Comparison of ENCODE assay signal across 18 cellular contexts in genomic region chr2:235613671-235614070, GRCh38.
DNase-seq lines count a peak whose midpoint lies in the region; ATAC-seq and TF ChIP-seq lines count a peak whose summit lies in the region.
"Had no signal": no experiment of that assay in that cellular context is flagged by ENCODE, and none has a peak within 500 bp of the region (broad histone marks: within the 10 kb centered on the region; RNA-seq: fewer than 3 reads in every experiment).

No MANE protein-coding gene starts in this region.

- no peaks in the 10 kb centered on the region for H3K9me2 ChIP-seq in GM23248 (ENCODE audit: insufficient read depth)

- peaks cover 51% of the 10 kb centered on the region for H3K4me1 ChIP-seq in GM23248 (ENCODE audit: insufficient read depth)

- H2AFZ ChIP-seq in GM23248 = no peak overlapping the region

- H3K9me3 Mint-ChIP-seq in osteocyte (ENCODE audit: unreplicated experiment) = no peaks in the 10 kb centered on the region
- H3K9me3 Mint-ChIP-seq: activated naive CD8-positive, alpha-beta T cell treated with anti-CD3 and anti-CD28 coated beads, Interleukin-2, amount 50 U/mL, for 24 hours; memory B cell; stimulated activated naive CD8-positive, alpha-beta T cell treated with anti-CD3 and anti-CD28 coated beads, Interleukin-15, amount 100 ng/mL, for 72 hours had no signal

- peak overlapping the region; percentile 95 for H3K27ac Mint-ChIP-seq in osteocyte (ENCODE audit: unreplicated experiment)
- H3K27ac Mint-ChIP-seq: activated naive CD8-positive, alpha-beta T cell treated with anti-CD3 and anti-CD28 coated beads, Interleukin-2, amount 50 U/mL, for 24 hours; memory B cell; stimulated activated naive CD8-positive, alpha-beta T cell treated with anti-CD3 and anti-CD28 coated beads, Interleukin-15, amount 100 ng/mL, for 72 hours had no signal

- H3K4me1 Mint-ChIP-seq in osteocyte (ENCODE audit: unreplicated experiment) = peaks cover 69% of the 10 kb centered on the region
- H3K4me1 Mint-ChIP-seq: memory B cell; stimulated activated naive CD8-positive, alpha-beta T cell treated with anti-CD3 and anti-CD28 coated beads, Interleukin-15, amount 100 ng/mL, for 72 hours had no signal

- ATAC-seq in GM18517 (IDR thresholded peaks at IDR 0.05; ENCODE audit: unreplicated experiment) = no peak
- ATAC-seq: activated naive CD8-positive, alpha-beta T cell treated with anti-CD3 and anti-CD28 coated beads, Interleukin-2, amount 50 U/mL, for 24 hours; HCT116; stimulated activated naive CD8-positive, alpha-beta T cell treated with anti-CD3 and anti-CD28 coated beads, Interleukin-15, amount 100 ng/mL, for 72 hours had no signal

- H3K36me3 ChIP-seq in GM23248 (ENCODE audit: low read depth) = no peaks in the 10 kb centered on the region
- H3K36me3 ChIP-seq: tibial nerve had no signal

- 91 to 96% methylated on average over 6 of the region's 6 CpGs for WGBS in GM23248 (ENCODE audit: low coverage in 1 of 2, low lambda C conversion rate in 2 of 2, missing lambda C conversion rate in 2 of 2), 2 experiments

- no peaks in the 10 kb centered on the region for H4K20me1 ChIP-seq in GM23248 (ENCODE audit: insufficient read depth)

- TF ChIP-seq CTCF in osteocyte (IDR thresholded peaks at IDR 0.05) = no peak

- H3K27me3 Mint-ChIP-seq in osteocyte (ENCODE audit: unreplicated experiment) = no peaks in the 10 kb centered on the region

- no peak overlapping the region for H3K4me3 ChIP-seq in GM23248
- H3K4me3 ChIP-seq: tibial nerve had no signal

- peaks cover 80% of the 10 kb centered on the region for H3K79me2 ChIP-seq in GM23248 (ENCODE audit: insufficient read depth)

- H3K27me3 ChIP-seq in GM23248 (replicated peaks; ENCODE audit: insufficient read depth) = no peaks in the 10 kb centered on the region
- H3K27me3 ChIP-seq: tibial nerve had no signal

- no peak overlapping the region for H3K4me2 ChIP-seq in GM23248 (ENCODE audit: unreplicated experiment)

- H3K36me3 Mint-ChIP-seq in osteocyte (ENCODE audit: unreplicated experiment) = no peaks in the 10 kb centered on the region
- H3K36me3 Mint-ChIP-seq: memory B cell had no signal

- H3K9me3 ChIP-seq in GM23248 (ENCODE audit: low read depth) = no peaks in the 10 kb centered on the region
- H3K9me3 ChIP-seq: tibial nerve had no signal

- peaks cover 38% of the 10 kb centered on the region for H3F3A ChIP-seq in GM23248 (ENCODE audit: insufficient read depth)

- no peak overlapping the region for H3K9ac ChIP-seq in GM23248

- peak overlapping the region; percentile 91; the same call in 1 of the 2 replicates for H3K27ac ChIP-seq in GM23248

- no peak overlapping the region for H3K4me3 Mint-ChIP-seq in osteocyte (ENCODE audit: unreplicated experiment)
- H3K4me3 Mint-ChIP-seq: activated naive CD8-positive, alpha-beta T cell treated with anti-CD3 and anti-CD28 coated beads, Interleukin-2, amount 50 U/mL, for 24 hours; memory B cell; stimulated activated naive CD8-positive, alpha-beta T cell treated with anti-CD3 and anti-CD28 coated beads, Interleukin-15, amount 100 ng/mL, for 72 hours had no signal

- DNase-seq in GM23248 = no peak
- DNase-seq in NCI-H146 (lab: John Stamatoyannopoulos, UW) = peak; percentile 89
- peak; percentile 23 for DNase-seq in RPMI8226
- no peak for DNase-seq in osteocyte (ENCODE audit: extremely low spot score, unreplicated experiment)
- DNase-seq in G401 (ENCODE audit: low spot score) = no peak
- no peak for DNase-seq in SIG-M5 treated with dmso at 0.1 percent for 504 hours (lab: John Stamatoyannopoulos, UW; ENCODE audit: unreplicated experiment)
- DNase-seq: activated CD4-positive, alpha-beta T cell treated with anti-CD3 and anti-CD28 coated beads for 1 hour; activated gamma-delta T cell treated with Interleukin-2 at 50 U/mL for 16 hours; activated naive CD8-positive, alpha-beta T cell treated with anti-CD3 and anti-CD28 coated beads, Interleukin-2, amount 50 U/mL, for 24 hours; activated T-cell treated with anti-CD3 and anti-CD28 coated beads, Interleukin-2, amount 50 U/mL, for 1 hour; effector CD8-positive, alpha-beta T cell; foreskin melanocyte; left colon; stimulated activated naive CD8-positive, alpha-beta T cell treated with anti-CD3 and anti-CD28 coated beads, Interleukin-15, amount 100 ng/mL, for 72 hours had no signal

- in situ Hi-C loops in GM23248 (cut with MboI) (no loop called here), G401 (cut with HindIII; ENCODE audit: low sequenced_read_pairs) (no loop called here)

Comparison
In these comparisons a context has a peak if more than half of its experiments do, and no peak if none do; other contexts are left out.
1. DNase-seq: peak in NCI-H146 (single experiment) and RPMI8226 (single experiment); none in GM23248 (single experiment), osteocyte (single experiment), G401 (single experiment) and SIG-M5 treated with dmso at 0.1 percent for 504 hours (single experiment).